ENCODE assay signal across 26 cellular contexts in the genomic region with DNA sequence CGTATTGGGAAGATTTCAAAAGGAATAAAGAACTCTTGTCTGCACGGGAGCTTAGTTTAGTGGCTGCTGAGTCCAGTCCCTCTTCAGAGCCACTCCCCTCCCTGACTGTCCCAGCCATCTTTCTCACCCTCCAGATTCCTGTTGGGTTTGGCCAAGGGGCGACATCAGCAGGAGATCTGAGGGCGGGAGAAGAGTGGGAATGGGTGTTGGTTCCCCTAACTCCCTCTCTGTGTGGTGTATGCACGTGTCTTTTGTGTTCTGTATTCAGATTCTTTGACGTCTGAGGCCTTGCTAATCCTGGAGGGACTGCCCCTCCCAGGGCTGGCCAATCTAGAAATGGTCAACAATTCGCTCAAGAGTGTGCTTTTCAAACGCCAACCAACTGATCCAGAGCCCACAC. TPM values are rescaled to one million over a fixed set of nuclear protein-coding genes. Genes with fewer than 3 reads are reported as not detected.
DNase-seq lines count a peak whose midpoint lies in the region; ATAC-seq lines count a peak whose summit lies in the region.
"Had no signal": no experiment of that assay in that cellular context is flagged by ENCODE, and none has a peak within 500 bp of the region (broad histone marks: within the 10 kb centered on the region; RNA-seq: fewer than 3 reads in every experiment).

No MANE protein-coding gene starts in this region.

- WGBS in right cardiac atrium, result 47% methylated on average over 8 of the region's 8 CpGs

- no peaks in the 10 kb centered on the region for H3K4me1 ChIP-seq in right cardiac atrium (ENCODE audit: control insufficient read depth, insufficient read depth, low read length)
- H3K4me1 ChIP-seq: BE2C had no signal

- H3K9me3 ChIP-seq in right cardiac atrium (ENCODE audit: control insufficient read depth, low read length), result no peaks in the 10 kb centered on the region
- H3K9me3 ChIP-seq: BE2C had no signal

- intact Hi-C loops in Right ventricle myocardium superior (cut with DNase I), result no loop called here
- intact Hi-C loops in cardiac septum (cut with DNase I), result no loop called here
- intact Hi-C loops in right cardiac atrium (cut with DNase I), result no loop called here
- intact Hi-C loops in posterior vena cava (cut with DNase I), result loop anchor here in 1 of 2 donors (10.0 kb wide), 1 partner anchor 117 kb away; no protein-coding TSS in a partner anchor

- ATAC-seq in Right ventricle myocardium superior (ENCODE audit: poor library complexity), result peak; percentile 47
- ATAC-seq in right cardiac atrium, result peak; percentile 52 to 57
- ATAC-seq: GM12878, GM23338, Panc1 had no signal

- H3K27ac ChIP-seq in right cardiac atrium (ENCODE audit: low read length) (no peak overlapping the region), substantia nigra (ENCODE audit: low read depth, low read length, poor library complexity, severe bottlenecking) (no peak overlapping the region)
- H3K27ac ChIP-seq: KMS-11 had no signal

- DNase-seq in Right ventricle myocardium superior (no peak), cardiac septum (ENCODE audit: low spot score) (no peak), right cardiac atrium (peak in 1 of 3 donors; percentile 63), posterior vena cava (ENCODE audit: low spot score) (peak; percentile 74), hypothalamus (lab: John Stamatoyannopoulos, UW) (no peak), substantia nigra (lab: John Stamatoyannopoulos, UW) (no peak), NCI-H526 (lab: John Stamatoyannopoulos, UW) (no peak)
- DNase-seq: 8988T; ACHN; BE2C; CD8-positive, alpha-beta memory T cell; DMS 273 treated with DMSO at 0.1 percent for 48 hours; DMS79; EL; GDM1; H9; MM.1S; NCI-H2029; NCI-H446 treated with DMSO at 0.1 percent for 48 hours; NCI-H69 had no signal

- no peak overlapping the region for H3K4me3 ChIP-seq in right cardiac atrium (ENCODE audit: low read length)
- H3K4me3 ChIP-seq: GM12878, GM23338 had no signal

- H3K27me3 ChIP-seq in right cardiac atrium (ENCODE audit: control insufficient read depth, insufficient read depth), result no peaks in the 10 kb centered on the region
- H3K27me3 ChIP-seq: BE2C had no signal

RNA-seq across cellular contexts. Expression of gene CYTL1, which starts 37.4 kb away (rescaled TPM):
- total RNA-seq in Right ventricle myocardium superior, result not detected
- total RNA-seq in cardiac septum, result not detected
- under 1 TPM in 3 of 4 donors, not detected in 1; 0.45 to 0.62 (median 0.46) TPM for total RNA-seq in right cardiac atrium
- 0.50 TPM for polyA plus RNA-seq in right cardiac atrium
- 1 to 10 TPM in 1 of 2 donors, under 1 TPM in 1; 0.81 to 1.2 TPM for total RNA-seq in posterior vena cava
- total RNA-seq: CD8-positive, alpha-beta memory T cell; GM12878; OCI-LY7 had no signal
- polyA plus RNA-seq: GM12878, IgD-negative memory B cell had no signal
